Comparison of ENCODE assay signal across 7 cellular contexts in genomic region chr2:241595600-241596140, GRCh38. TPM values are rescaled to one million over a fixed set of nuclear protein-coding genes. Genes with fewer than 3 reads are reported as not detected.
A peak's percentile ranks its signal among the peaks of the same experiment; 100 is the strongest.
DNase-seq lines count a peak whose midpoint lies in the region; ATAC-seq and TF ChIP-seq lines count a peak whose summit lies in the region.
"Had no signal": no experiment of that assay in that cellular context is flagged by ENCODE, and none has a peak within 500 bp of the region (broad histone marks: within the 10 kb centered on the region; RNA-seq: fewer than 3 reads in every experiment).

No MANE protein-coding gene starts in this region.

- 96% methylated on average over 11 of the region's 15 CpGs for WGBS in right lobe of liver (ENCODE audit: insufficient coverage, low coverage, low lambda C conversion rate, missing lambda C conversion rate)

- TF ChIP-seq POLR2A in right lobe of liver (IDR thresholded peaks at IDR 0.05) = no peak

- no peaks in the 10 kb centered on the region for H3K4me1 ChIP-seq in RWPE2 (ENCODE audit: insufficient read depth, poor library complexity, severe bottlenecking)
- H3K4me1 ChIP-seq in right lobe of liver = no peaks in the 10 kb centered on the region
- H3K4me1 ChIP-seq: upper lobe of left lung had no signal

- peaks cover 33% of the 10 kb centered on the region for H3K36me3 ChIP-seq in RWPE2 (ENCODE audit: low read depth)
- peaks cover 0 to 9% (median 2%) of the 10 kb centered on the region in 4 donors for H3K36me3 ChIP-seq in right lobe of liver

- ATAC-seq in RWPE2 (ENCODE audit: low read depth) (no peak), right lobe of liver (peak in 3 of 4 donors; percentile 45 to 58 (median 46)), HG02642 (IDR thresholded peaks at IDR 0.05; ENCODE audit: poor library complexity, unreplicated experiment) (no peak)

- H3K9me3 ChIP-seq in RWPE2 (ENCODE audit: severe bottlenecking) (no peaks in the 10 kb centered on the region), right lobe of liver (no peaks in the 10 kb centered on the region)
- H3K9me3 ChIP-seq: upper lobe of left lung had no signal

- intact Hi-C loops in right lobe of liver (cut with DNase I) = no loop called here

- in situ Hi-C loops in GM13977 (cut with MboI; ENCODE audit: low pct_unique_long_range_greater_than_20kb, low sequenced_read_pairs, unreplicated experiment) = no loop called here

- DNase-seq in GM13977 (ENCODE audit: low spot score) (no peak), RWPE2 (ENCODE audit: low spot score) (no peak), right lobe of liver (no peak), cerebellar cortex (ENCODE audit: low spot score) (no peak)
- DNase-seq: upper lobe of left lung had no signal

- no peak overlapping the region for H3K27ac ChIP-seq in RWPE2 (ENCODE audit: poor library complexity, severe bottlenecking)
- no peak overlapping the region for H3K27ac ChIP-seq in right lobe of liver
- H3K27ac ChIP-seq: upper lobe of left lung had no signal

- TF ChIP-seq CTCF in GM13977 (IDR thresholded peaks at IDR 0.05; ENCODE audit: extremely low read depth, insufficient read depth, missing control alignments) = peak; percentile 27
- TF ChIP-seq CTCF in RWPE2 (IDR thresholded peaks at IDR 0.05; ENCODE audit: poor library complexity, severe bottlenecking) = peak; percentile 9
- TF ChIP-seq CTCF in right lobe of liver (IDR thresholded peaks at IDR 0.05) = peak; percentile 6 to 33 (median 18)

- no peak overlapping the region for H3K4me3 ChIP-seq in RWPE2 (ENCODE audit: severe bottlenecking)
- H3K4me3 ChIP-seq in right lobe of liver = no peak overlapping the region
- H3K4me3 ChIP-seq: upper lobe of left lung had no signal

- no peaks in the 10 kb centered on the region for H3K27me3 ChIP-seq in RWPE2 (ENCODE audit: insufficient read depth, poor library complexity, severe bottlenecking)
- H3K27me3 ChIP-seq in right lobe of liver = no peaks in the 10 kb centered on the region
- H3K27me3 ChIP-seq: upper lobe of left lung had no signal

RNA-seq across cellular contexts. Expression of gene BOK, which starts 37.1 kb away (rescaled TPM):
- total RNA-seq in right lobe of liver = 100 to 1,000 TPM in 3 of 6 experiments, 10 to 100 TPM in 3; 50.1 to 119 (median 90.5) TPM
- total RNA-seq: activated T-helper 1 cell treated with anti-CD3 and anti-CD28 coated beads, Interleukin-12 subunit alpha, Interleukin-12 subunit beta, Interleukin-2, Interleukin-4 antibody, amounts not matched to agents 30 ng/mL and 10 ng/mL and 1 ng/mL, durations not matched to agents 14 hours and 24 hours and 36 hours had no signal

RNA-seq across cellular contexts. Expression of gene THAP4, which starts 41.3 kb away (rescaled TPM):
- 10 to 100 TPM; 22.1 to 39.2 (median 25.0) TPM for total RNA-seq in right lobe of liver

RNA-seq across cellular contexts. Expression of gene ATG4B, which starts 41.8 kb away (rescaled TPM):
- 10 to 100 TPM; 20.6 to 49.8 (median 39.3) TPM for total RNA-seq in right lobe of liver

Comparison
In these comparisons a context has a peak if more than half of its experiments do, and no peak if none do; other contexts are left out.
1. ATAC-seq: peak in right lobe of liver (3 of 4); none in RWPE2 (single experiment) and HG02642 (single experiment).
2. Peak in every context shown above with its lines, with median percentiles within 50 percentile points of each other: CTCF ChIP-seq.